8 cellular contexts compared by ENCODE assay signal in genomic region chr6:127855542-127856159, GRCh38.
DNase-seq lines count a peak whose midpoint lies in the region; TF ChIP-seq lines count a peak whose summit lies in the region.

No MANE protein-coding gene starts in this region.

- no peak overlapping the region for H3K4me3 ChIP-seq in HEK293 (ENCODE audit: low read depth, low read length)
- no peak overlapping the region for H3K4me3 ChIP-seq in fibroblast of mammary gland (ENCODE audit: control insufficient read depth, low read depth, low read length)

- DNase-seq in AG20443 (ENCODE audit: low spot score) (peak; percentile 19), fibroblast of mammary gland (ENCODE audit: low read depth) (peak; percentile 51), NCI-H2196 (lab: John Stamatoyannopoulos, UW; ENCODE audit: unreplicated experiment) (no peak), NCI-H510A treated with DMSO at 0.1 percent for 48 hours (lab: John Stamatoyannopoulos, UW) (no peak), NCI-H345 (lab: John Stamatoyannopoulos, UW) (no peak)
- DNase-seq in activated CD4-positive, alpha-beta T cell treated with anti-CD3 and anti-CD28 coated beads, Interleukin-2, amount 50 U/mL, for 4 hours, result peak; percentile 53
- peak; percentile 37 for DNase-seq in stimulated activated CD4-positive, alpha-beta T cell treated with anti-CD3 and anti-CD28 coated beads, Interleukin-12 subunit alpha, Interleukin-12 subunit beta, amount 100 ng/mL, for 4 hours

- 0 out of 2 replicates have a peak, but pooled peaks have one; percentile 8 for TF ChIP-seq CTCF in HEK293 (tag by site-specific recombination; IDR thresholded peaks at IDR 0.05)
- peak; percentile 63 for TF ChIP-seq CTCF in fibroblast of mammary gland (conservative IDR thresholded peaks at IDR 0.05; ENCODE audit: control insufficient read depth, insufficient read depth, low read depth, low read length)

- H3K36me3 ChIP-seq in HEK293 (ENCODE audit: control insufficient read depth in 2 of 2, insufficient read depth in 1 of 2, low read length in 2 of 2), result no peaks in the 10 kb centered on the region

- CTCF ChIA-PET in HEK293 (lab: Yijun Ruan, JAX), result interaction anchor here (0.6 to 1.5 kb wide), 10 partner anchors 9 to 870 kb away, joined by 3 to 8 read pairs (median 3); no protein-coding TSS in a partner anchor

- POLR2A ChIA-PET in HEK293 (lab: Yijun Ruan, JAX), result no interaction called here

- H3K27ac ChIP-seq in HEK293 (ENCODE audit: extremely low read depth, low read depth, low read length), result no peak overlapping the region

- no peaks in the 10 kb centered on the region for H3K4me1 ChIP-seq in HEK293 (ENCODE audit: control insufficient read depth, insufficient read depth, low read length)

- no peaks in the 10 kb centered on the region for H3K9me3 ChIP-seq in HEK293 (ENCODE audit: control insufficient read depth, insufficient read depth, low read depth, low read length)

TF ChIP-seq in HEK293, 187 proteins besides CTCF, POLR2A, EP300 and RAD21:
- TF ChIP-seq HOXD13 (CRISPR knock-in tag; IDR thresholded peaks at IDR 0.05; ENCODE audit: borderline replicate concordance), result no peak
- no peak for TF ChIP-seq ZBTB20 (tag by site-specific recombination; IDR thresholded peaks at IDR 0.05)
- peak; percentile 36 for TF ChIP-seq ZNF654 (tag by site-specific recombination; IDR thresholded peaks at IDR 0.05; ENCODE audit: low read depth)

Comparison
In these comparisons a context has a peak if more than half of its experiments do, and no peak if none do; other contexts are left out.
1. DNase-seq: peak in AG20443 (single experiment), activated CD4-positive, alpha-beta T cell treated with anti-CD3 and anti-CD28 coated beads, Interleukin-2, amount 50 U/mL, for 4 hours (2 of 2), fibroblast of mammary gland (single experiment) and stimulated activated CD4-positive, alpha-beta T cell treated with anti-CD3 and anti-CD28 coated beads, Interleukin-12 subunit alpha, Interleukin-12 subunit beta, amount 100 ng/mL, for 4 hours (single experiment); none in NCI-H2196 (single experiment), NCI-H510A treated with DMSO at 0.1 percent for 48 hours (single experiment) and NCI-H345 (single experiment).